Comparison of ENCODE assay signal across 2 cellular contexts in the genomic region with DNA sequence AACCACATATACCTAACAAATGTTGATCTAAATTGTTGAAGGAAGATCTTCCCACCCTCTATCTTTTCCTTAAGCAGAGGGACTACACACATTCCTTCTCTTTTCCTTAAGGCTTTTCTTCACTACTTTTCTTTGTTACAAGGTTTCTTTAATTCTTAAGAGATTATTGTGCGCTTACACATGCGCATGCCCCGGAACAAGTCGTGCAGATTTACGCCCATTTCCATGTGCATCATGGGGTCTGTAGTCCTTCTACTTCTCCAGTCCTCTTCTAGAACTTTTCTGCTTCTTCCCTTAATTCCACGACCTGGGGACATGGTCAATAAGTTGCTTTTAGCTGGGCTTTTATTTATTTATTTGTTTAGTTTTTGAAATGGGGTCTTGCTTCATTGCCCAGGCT.
A peak's percentile ranks its signal among the peaks of the same experiment; 100 is the strongest.
TF ChIP-seq lines count a peak whose summit lies in the region.

No MANE protein-coding gene starts in this region.

TF ChIP-seq in HEK293, 187 proteins besides CTCF, POLR2A, EP300 and RAD21:
- TF ChIP-seq, protein P1, sequence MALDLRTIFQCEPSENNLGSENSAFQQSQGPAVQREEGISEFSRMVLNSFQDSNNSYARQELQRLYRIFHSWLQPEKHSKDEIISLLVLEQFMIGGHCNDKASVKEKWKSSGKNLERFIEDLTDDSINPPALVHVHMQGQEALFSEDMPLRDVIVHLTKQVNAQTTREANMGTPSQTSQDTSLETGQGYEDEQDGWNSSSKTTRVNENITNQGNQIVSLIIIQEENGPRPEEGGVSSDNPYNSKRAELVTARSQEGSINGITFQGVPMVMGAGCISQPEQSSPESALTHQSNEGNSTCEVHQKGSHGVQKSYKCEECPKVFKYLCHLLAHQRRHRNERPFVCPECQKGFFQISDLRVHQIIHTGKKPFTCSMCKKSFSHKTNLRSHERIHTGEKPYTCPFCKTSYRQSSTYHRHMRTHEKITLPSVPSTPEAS (tag by site-specific recombination; IDR thresholded peaks at IDR 0.05): no peak
- no peak for TF ChIP-seq MEIS1 (CRISPR knock-in tag; IDR thresholded peaks at IDR 0.05; ENCODE audit: borderline replicate concordance)
- TF ChIP-seq, protein P2, sequence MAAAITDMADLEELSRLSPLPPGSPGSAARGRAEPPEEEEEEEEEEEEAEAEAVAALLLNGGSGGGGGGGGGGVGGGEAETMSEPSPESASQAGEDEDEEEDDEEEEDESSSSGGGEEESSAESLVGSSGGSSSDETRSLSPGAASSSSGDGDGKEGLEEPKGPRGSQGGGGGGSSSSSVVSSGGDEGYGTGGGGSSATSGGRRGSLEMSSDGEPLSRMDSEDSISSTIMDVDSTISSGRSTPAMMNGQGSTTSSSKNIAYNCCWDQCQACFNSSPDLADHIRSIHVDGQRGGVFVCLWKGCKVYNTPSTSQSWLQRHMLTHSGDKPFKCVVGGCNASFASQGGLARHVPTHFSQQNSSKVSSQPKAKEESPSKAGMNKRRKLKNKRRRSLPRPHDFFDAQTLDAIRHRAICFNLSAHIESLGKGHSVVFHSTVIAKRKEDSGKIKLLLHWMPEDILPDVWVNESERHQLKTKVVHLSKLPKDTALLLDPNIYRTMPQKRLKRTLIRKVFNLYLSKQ (tag by site-specific recombination; IDR thresholded peaks at IDR 0.05; ENCODE audit: borderline replicate concordance): no peak
- no peak for TF ChIP-seq ZNF112 (tag by site-specific recombination; IDR thresholded peaks at IDR 0.05)
- TF ChIP-seq ZNF510 (tag by site-specific recombination; IDR thresholded peaks at IDR 0.05; ENCODE audit: insufficient replicate concordance): no peak
- TF ChIP-seq, protein P3, sequence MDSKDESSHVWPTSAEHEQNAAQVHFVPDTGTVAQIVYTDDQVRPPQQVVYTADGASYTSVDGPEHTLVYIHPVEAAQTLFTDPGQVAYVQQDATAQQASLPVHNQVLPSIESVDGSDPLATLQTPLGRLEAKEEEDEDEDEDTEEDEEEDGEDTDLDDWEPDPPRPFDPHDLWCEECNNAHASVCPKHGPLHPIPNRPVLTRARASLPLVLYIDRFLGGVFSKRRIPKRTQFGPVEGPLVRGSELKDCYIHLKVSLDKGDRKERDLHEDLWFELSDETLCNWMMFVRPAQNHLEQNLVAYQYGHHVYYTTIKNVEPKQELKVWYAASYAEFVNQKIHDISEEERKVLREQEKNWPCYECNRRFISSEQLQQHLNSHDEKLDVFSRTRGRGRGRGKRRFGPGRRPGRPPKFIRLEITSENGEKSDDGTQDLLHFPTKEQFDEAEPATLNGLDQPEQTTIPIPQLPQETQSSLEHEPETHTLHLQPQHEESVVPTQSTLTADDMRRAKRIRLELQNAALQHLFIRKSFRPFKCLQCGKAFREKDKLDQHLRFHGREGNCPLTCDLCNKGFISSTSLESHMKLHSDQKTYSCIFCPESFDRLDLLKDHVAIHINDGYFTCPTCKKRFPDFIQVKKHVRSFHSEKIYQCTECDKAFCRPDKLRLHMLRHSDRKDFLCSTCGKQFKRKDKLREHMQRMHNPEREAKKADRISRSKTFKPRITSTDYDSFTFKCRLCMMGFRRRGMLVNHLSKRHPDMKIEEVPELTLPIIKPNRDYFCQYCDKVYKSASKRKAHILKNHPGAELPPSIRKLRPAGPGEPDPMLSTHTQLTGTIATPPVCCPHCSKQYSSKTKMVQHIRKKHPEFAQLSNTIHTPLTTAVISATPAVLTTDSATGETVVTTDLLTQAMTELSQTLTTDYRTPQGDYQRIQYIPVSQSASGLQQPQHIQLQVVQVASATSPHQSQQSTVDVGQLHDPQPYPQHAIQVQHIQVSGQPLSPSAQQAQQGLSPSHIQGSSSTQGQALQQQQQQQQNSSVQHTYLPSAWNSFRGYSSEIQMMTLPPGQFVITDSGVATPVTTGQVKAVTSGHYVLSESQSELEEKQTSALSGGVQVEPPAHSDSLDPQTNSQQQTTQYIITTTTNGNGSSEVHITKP (tag by site-specific recombination; IDR thresholded peaks at IDR 0.05): no peak
- no peak for TF ChIP-seq ZNF292 (tag by site-specific recombination; IDR thresholded peaks at IDR 0.05; ENCODE audit: borderline replicate concordance, low read depth)
- TF ChIP-seq ZNF121 (tag by site-specific recombination; IDR thresholded peaks at IDR 0.05): 0 out of 2 replicates have a peak, but pooled peaks have one; percentile 35
- TF ChIP-seq IKZF3 (tag by site-specific recombination; IDR thresholded peaks at IDR 0.05): no peak

TF ChIP-seq in K562, 482 proteins besides CTCF, POLR2A, EP300 and RAD21:
- 0 out of 4 replicates have a peak, but pooled peaks of 1 of the 2 experiments have one; percentile 14 for TF ChIP-seq SIX5 (IDR thresholded peaks at IDR 0.05; ENCODE audit: borderline replicate concordance in 1 of 2, insufficient read depth in 1 of 2, low read depth in 1 of 2, low read length in 2 of 2)
- TF ChIP-seq ZNF644 (tag; IDR thresholded peaks at IDR 0.05; ENCODE audit: low read depth): no peak
- no peak for TF ChIP-seq MTA2 (IDR thresholded peaks at IDR 0.05; ENCODE audit: low read depth)
- TF ChIP-seq, protein P4, sequence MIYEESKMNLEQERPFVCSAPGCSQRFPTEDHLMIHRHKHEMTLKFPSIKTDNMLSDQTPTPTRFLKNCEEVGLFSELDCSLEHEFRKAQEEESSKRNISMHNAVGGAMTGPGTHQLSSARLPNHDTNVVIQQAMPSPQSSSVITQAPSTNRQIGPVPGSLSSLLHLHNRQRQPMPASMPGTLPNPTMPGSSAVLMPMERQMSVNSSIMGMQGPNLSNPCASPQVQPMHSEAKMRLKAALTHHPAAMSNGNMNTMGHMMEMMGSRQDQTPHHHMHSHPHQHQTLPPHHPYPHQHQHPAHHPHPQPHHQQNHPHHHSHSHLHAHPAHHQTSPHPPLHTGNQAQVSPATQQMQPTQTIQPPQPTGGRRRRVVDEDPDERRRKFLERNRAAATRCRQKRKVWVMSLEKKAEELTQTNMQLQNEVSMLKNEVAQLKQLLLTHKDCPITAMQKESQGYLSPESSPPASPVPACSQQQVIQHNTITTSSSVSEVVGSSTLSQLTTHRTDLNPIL (CRISPR knock-in tag; IDR thresholded peaks at IDR 0.05): no peak
- no peak for TF ChIP-seq NR2C2 (CRISPR knock-in tag; IDR thresholded peaks at IDR 0.05)
- peak; percentile 72 for TF ChIP-seq NR2C2 (tag; IDR thresholded peaks at IDR 0.05)
- TF ChIP-seq, protein P5, sequence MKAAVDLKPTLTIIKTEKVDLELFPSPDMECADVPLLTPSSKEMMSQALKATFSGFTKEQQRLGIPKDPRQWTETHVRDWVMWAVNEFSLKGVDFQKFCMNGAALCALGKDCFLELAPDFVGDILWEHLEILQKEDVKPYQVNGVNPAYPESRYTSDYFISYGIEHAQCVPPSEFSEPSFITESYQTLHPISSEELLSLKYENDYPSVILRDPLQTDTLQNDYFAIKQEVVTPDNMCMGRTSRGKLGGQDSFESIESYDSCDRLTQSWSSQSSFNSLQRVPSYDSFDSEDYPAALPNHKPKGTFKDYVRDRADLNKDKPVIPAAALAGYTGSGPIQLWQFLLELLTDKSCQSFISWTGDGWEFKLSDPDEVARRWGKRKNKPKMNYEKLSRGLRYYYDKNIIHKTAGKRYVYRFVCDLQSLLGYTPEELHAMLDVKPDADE (conservative IDR thresholded peaks at IDR 0.05; ENCODE audit: control insufficient read depth, low read depth, low read length): no peak
- no peak for TF ChIP-seq KLF13 (tag; IDR thresholded peaks at IDR 0.05; ENCODE audit: borderline replicate concordance, low read depth)
- no peak for TF ChIP-seq E2F3 (CRISPR knock-in tag; IDR thresholded peaks at IDR 0.05)
- no peak for TF ChIP-seq ZNF347 (CRISPR knock-in tag; IDR thresholded peaks at IDR 0.05; ENCODE audit: low read depth)
- TF ChIP-seq, protein P6, sequence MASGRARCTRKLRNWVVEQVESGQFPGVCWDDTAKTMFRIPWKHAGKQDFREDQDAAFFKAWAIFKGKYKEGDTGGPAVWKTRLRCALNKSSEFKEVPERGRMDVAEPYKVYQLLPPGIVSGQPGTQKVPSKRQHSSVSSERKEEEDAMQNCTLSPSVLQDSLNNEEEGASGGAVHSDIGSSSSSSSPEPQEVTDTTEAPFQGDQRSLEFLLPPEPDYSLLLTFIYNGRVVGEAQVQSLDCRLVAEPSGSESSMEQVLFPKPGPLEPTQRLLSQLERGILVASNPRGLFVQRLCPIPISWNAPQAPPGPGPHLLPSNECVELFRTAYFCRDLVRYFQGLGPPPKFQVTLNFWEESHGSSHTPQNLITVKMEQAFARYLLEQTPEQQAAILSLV (tag; IDR thresholded peaks at IDR 0.05): no peak
- peak; percentile 71 to 74 for TF ChIP-seq NRF1 (conservative IDR thresholded peaks at IDR 0.05 in 1 of 2, IDR thresholded peaks at IDR 0.05 in 1 of 2)
- TF ChIP-seq BACH1 (tag; IDR thresholded peaks at IDR 0.05): no peak
- TF ChIP-seq, protein P7, sequence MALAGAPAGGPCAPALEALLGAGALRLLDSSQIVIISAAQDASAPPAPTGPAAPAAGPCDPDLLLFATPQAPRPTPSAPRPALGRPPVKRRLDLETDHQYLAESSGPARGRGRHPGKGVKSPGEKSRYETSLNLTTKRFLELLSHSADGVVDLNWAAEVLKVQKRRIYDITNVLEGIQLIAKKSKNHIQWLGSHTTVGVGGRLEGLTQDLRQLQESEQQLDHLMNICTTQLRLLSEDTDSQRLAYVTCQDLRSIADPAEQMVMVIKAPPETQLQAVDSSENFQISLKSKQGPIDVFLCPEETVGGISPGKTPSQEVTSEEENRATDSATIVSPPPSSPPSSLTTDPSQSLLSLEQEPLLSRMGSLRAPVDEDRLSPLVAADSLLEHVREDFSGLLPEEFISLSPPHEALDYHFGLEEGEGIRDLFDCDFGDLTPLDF (CRISPR knock-in tag; IDR thresholded peaks at IDR 0.05): no peak
- peak; percentile 80 for TF ChIP-seq NR2C1 (IDR thresholded peaks at IDR 0.05)
- peak; percentile 91 for TF ChIP-seq NR2C1 (tag; IDR thresholded peaks at IDR 0.05)
- no peak for TF ChIP-seq CAMTA2 (CRISPR knock-in tag; conservative IDR thresholded peaks at IDR 0.05)
- peak; percentile 50; the same call in 1 of the 2 replicates for TF ChIP-seq HCFC1 (IDR thresholded peaks at IDR 0.05; ENCODE audit: low read depth, low read length)
- TF ChIP-seq ZKSCAN8 (CRISPR knock-in tag; IDR thresholded peaks at IDR 0.05): no peak
- no peak for TF ChIP-seq ZNF224 (CRISPR knock-in tag; IDR thresholded peaks at IDR 0.05)
- no peak for TF ChIP-seq TAF1 (IDR thresholded peaks at IDR 0.05; ENCODE audit: control insufficient read depth, extremely low read depth, insufficient read depth, low read length, severe bottlenecking)
- TF ChIP-seq, protein P8, sequence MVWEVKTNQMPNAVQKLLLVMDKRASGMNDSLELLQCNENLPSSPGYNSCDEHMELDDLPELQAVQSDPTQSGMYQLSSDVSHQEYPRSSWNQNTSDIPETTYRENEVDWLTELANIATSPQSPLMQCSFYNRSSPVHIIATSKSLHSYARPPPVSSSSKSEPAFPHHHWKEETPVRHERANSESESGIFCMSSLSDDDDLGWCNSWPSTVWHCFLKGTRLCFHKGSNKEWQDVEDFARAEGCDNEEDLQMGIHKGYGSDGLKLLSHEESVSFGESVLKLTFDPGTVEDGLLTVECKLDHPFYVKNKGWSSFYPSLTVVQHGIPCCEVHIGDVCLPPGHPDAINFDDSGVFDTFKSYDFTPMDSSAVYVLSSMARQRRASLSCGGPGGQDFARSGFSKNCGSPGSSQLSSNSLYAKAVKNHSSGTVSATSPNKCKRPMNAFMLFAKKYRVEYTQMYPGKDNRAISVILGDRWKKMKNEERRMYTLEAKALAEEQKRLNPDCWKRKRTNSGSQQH (CRISPR knock-in tag; IDR thresholded peaks at IDR 0.05): no peak
- peak; percentile 33; the same call in 1 of the 2 replicates for TF ChIP-seq GABPA (tag; conservative IDR thresholded peaks at IDR 0.05; ENCODE audit: low read depth)
